ENCODE assay signal across 26 cellular contexts in genomic region chr13:29893438-29893837, GRCh38.
"Had no signal": no experiment of that assay in that cellular context is flagged by ENCODE, and none has a peak within 500 bp of the region (broad histone marks: within the 10 kb centered on the region; RNA-seq: fewer than 3 reads in every experiment).

No MANE protein-coding gene starts in this region.

- ATAC-seq: activated CD4-positive, alpha-beta T cell treated with anti-CD3 and anti-CD28 coated beads for 36 hours; activated T-helper 17 cell treated with anti-CD3 and anti-CD28 coated beads, Interleukin-2, amount 50 U/mL, for 72 hours; effector memory CD8-positive, alpha-beta T cell; left ventricle myocardium superior; natural killer cell had no signal

- H3K4me3 ChIP-seq: colonic mucosa, dorsolateral prefrontal cortex, esophagus squamous epithelium, spleen, testis, uterus had no signal

- H3K36me3 ChIP-seq: colonic mucosa, esophagus squamous epithelium, spleen, uterus had no signal

- H3K9me3 ChIP-seq: colonic mucosa, esophagus squamous epithelium, spleen, testis, uterus had no signal

- FAIRE-seq: bronchial epithelial cell had no signal

- H3K27me3 ChIP-seq: colonic mucosa, dorsolateral prefrontal cortex, esophagus squamous epithelium, spleen, testis, uterus had no signal

- H3K27ac ChIP-seq: colonic mucosa, esophagus squamous epithelium, spleen, testis, uterus had no signal

- DNase-seq: activated B cell treated with CpG ODN at 0.5 μM for 24 hours; activated CD4-positive, alpha-beta T cell treated with anti-CD3 and anti-CD28 coated beads for 36 hours; activated CD4-positive, alpha-beta T cell treated with anti-CD3 and anti-CD28 coated beads, Interleukin-2, amount 50 U/mL, for 4 hours; activated CD8-positive, alpha-beta memory T cell treated with anti-CD3 and anti-CD28 coated beads for 24 hours; activated CD8-positive, alpha-beta memory T cell treated with anti-CD3 and anti-CD28 coated beads, Interleukin-2, amount 50 U/mL, for 4 hours; activated naive CD8-positive, alpha-beta T cell treated with anti-CD3 and anti-CD28 coated beads for 36 hours; activated T-cell treated with anti-CD3 and anti-CD28 coated beads, Interleukin-2, amount 50 U/mL, for 24 hours; colonic mucosa; dorsolateral prefrontal cortex; effector memory CD8-positive, alpha-beta T cell; esophagus squamous epithelium; glutamatergic neuron; hippocampal formation; left ventricle myocardium superior; mammary epithelial cell; natural killer cell; retina; spleen; stimulated activated CD4-positive, alpha-beta T cell treated with anti-CD3 and anti-CD28 coated beads, Interleukin-4, amount 100 ng/mL, for 1 hour; stimulated activated naive CD4-positive, alpha-beta T cell; T1000; testis; trophoblast cell; uterus had no signal

- H3K4me1 ChIP-seq: colonic mucosa, esophagus squamous epithelium, spleen, testis, uterus had no signal
